In the genomic region with DNA sequence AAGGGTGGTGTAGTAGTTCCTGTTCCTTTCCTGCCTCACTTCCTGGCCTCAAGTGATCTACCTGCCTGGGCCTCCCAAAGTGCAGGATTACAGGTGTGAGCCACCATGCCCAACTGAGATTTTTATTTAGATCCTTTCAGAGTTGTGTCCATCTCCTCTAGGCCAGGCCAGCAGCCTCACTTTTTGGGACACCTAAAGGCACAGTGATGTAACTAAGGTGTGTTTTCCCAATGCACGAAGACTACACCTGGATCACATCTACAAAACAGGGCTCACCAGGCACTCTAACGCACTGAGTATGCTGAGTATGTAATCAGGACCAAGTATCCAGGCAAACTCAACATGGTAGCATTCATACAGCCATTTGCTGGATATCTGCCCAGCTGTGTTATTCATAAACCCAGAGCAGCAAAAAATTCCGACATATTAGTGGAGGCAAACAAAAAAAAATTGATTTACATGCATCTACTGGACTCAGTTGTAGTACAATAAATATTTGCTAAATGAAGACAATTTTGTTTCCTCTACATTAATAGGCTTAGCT, we compare ENCODE assay signal across 8 cellular contexts. TPM values are rescaled to one million over a fixed set of nuclear protein-coding genes. Genes with fewer than 3 reads are reported as not detected.
DNase-seq lines count a peak whose midpoint lies in the region; ATAC-seq and TF ChIP-seq lines count a peak whose summit lies in the region.

No MANE protein-coding gene starts in this region.

- H3K4me1 Mint-ChIP-seq in T-helper 17 cell = peaks cover 57% of the 10 kb centered on the region

- H3K9ac ChIP-seq in GM23248 = peak overlapping the region; percentile 84
- H3K9ac ChIP-seq in smooth muscle cell (ENCODE audit: low read depth) = no peak overlapping the region

- no peaks in the 10 kb centered on the region for H3K9me2 ChIP-seq in GM23248 (ENCODE audit: insufficient read depth)

- H3K4me3 ChIP-seq in GM23248 (peak overlapping the region; percentile 66; the same call in 1 of the 2 replicates), fibroblast of the aortic adventitia (ENCODE audit: low read depth, low read length) (no peak overlapping the region), smooth muscle cell (no peak overlapping the region)

- H3K9me3 ChIP-seq in GM23248 (ENCODE audit: low read depth) (no peaks in the 10 kb centered on the region), T-helper 17 cell (ENCODE audit: control insufficient read depth, low read length, poor library complexity, severe bottlenecking) (no peaks in the 10 kb centered on the region), smooth muscle cell (replicated peaks; ENCODE audit: low read depth) (no peaks in the 10 kb centered on the region)

- TF ChIP-seq CTCF in fibroblast of the aortic adventitia (IDR thresholded peaks at IDR 0.05; ENCODE audit: insufficient read depth, low read length) (no peak), smooth muscle cell (IDR thresholded peaks at IDR 0.05; ENCODE audit: borderline replicate concordance, insufficient read depth, poor library complexity, severe bottlenecking) (no peak)

- H2AFZ ChIP-seq in GM23248 = no peak overlapping the region
- H2AFZ ChIP-seq in smooth muscle cell (ENCODE audit: low read depth) = no peak overlapping the region

- H3F3A ChIP-seq in GM23248 (ENCODE audit: insufficient read depth) = peaks cover 63% of the 10 kb centered on the region
- H3F3A ChIP-seq in smooth muscle cell (ENCODE audit: low read depth) = peaks cover 4% of the 10 kb centered on the region

- peak; percentile 89 for DNase-seq in GM23248
- no peak for DNase-seq in T-helper 17 cell
- peak; percentile 82 for DNase-seq in fibroblast of the aortic adventitia (ENCODE audit: low read depth)
- no peak for DNase-seq in smooth muscle cell (lab: John Stamatoyannopoulos, UW; ENCODE audit: unreplicated experiment)
- DNase-seq in GOT3 (lab: John Stamatoyannopoulos, UW) = no peak
- DNase-seq in HuH-7 (ENCODE audit: low spot score) = no peak
- no peak for DNase-seq in cerebellum (ENCODE audit: low spot score)

- H3K27ac Mint-ChIP-seq in T-helper 17 cell = peak overlapping the region; percentile 99

- H3K27me3 ChIP-seq in GM23248 (replicated peaks; ENCODE audit: insufficient read depth) = no peaks in the 10 kb centered on the region
- no peaks in the 10 kb centered on the region for H3K27me3 ChIP-seq in smooth muscle cell (ENCODE audit: low read depth)

- in situ Hi-C loops in GM23248 (cut with MboI) = no loop called here

- peak overlapping the region; percentile 93 for H3K4me3 Mint-ChIP-seq in T-helper 17 cell

- H3K27me3 Mint-ChIP-seq in T-helper 17 cell = no peaks in the 10 kb centered on the region

- H3K27ac ChIP-seq in GM23248 (peak overlapping the region; percentile 97), smooth muscle cell (ENCODE audit: low read depth) (peak overlapping the region; percentile 93)

- H3K4me2 ChIP-seq in GM23248 (ENCODE audit: unreplicated experiment) (peak overlapping the region; percentile 88), smooth muscle cell (no peak overlapping the region)

- WGBS in GM23248 (ENCODE audit: low coverage in 1 of 2, low lambda C conversion rate in 2 of 2, missing lambda C conversion rate in 2 of 2), 2 experiments = 62 to 63% methylated on average over 3 of the region's 3 CpGs
- WGBS in smooth muscle cell (ENCODE audit: low lambda C conversion rate) = 96% methylated on average over 3 of the region's 3 CpGs

- peaks cover 4% of the 10 kb centered on the region for H3K36me3 Mint-ChIP-seq in T-helper 17 cell (ENCODE audit: low read depth)

- no peaks in the 10 kb centered on the region for H4K20me1 ChIP-seq in GM23248 (ENCODE audit: insufficient read depth)
- peaks cover 30% of the 10 kb centered on the region for H4K20me1 ChIP-seq in smooth muscle cell (ENCODE audit: low read depth)

- H3K79me2 ChIP-seq in GM23248 (ENCODE audit: insufficient read depth) (peaks cover 97% of the 10 kb centered on the region), smooth muscle cell (ENCODE audit: low read depth) (peaks cover 46% of the 10 kb centered on the region)

- H3K4me1 ChIP-seq in GM23248 (ENCODE audit: insufficient read depth) (peaks cover 64% of the 10 kb centered on the region), smooth muscle cell (ENCODE audit: low read depth) (peaks cover 16% of the 10 kb centered on the region)

- H3K36me3 ChIP-seq in GM23248 (ENCODE audit: low read depth) (no peaks in the 10 kb centered on the region), smooth muscle cell (ENCODE audit: low read depth) (no peaks in the 10 kb centered on the region)

- peak; percentile 12 for ATAC-seq in T-helper 17 cell
- ATAC-seq in GM19023 (IDR thresholded peaks at IDR 0.05; ENCODE audit: unreplicated experiment) = no peak

RNA-seq across cellular contexts. Expression of a gene that starts 33.8 kb away (rescaled TPM):
- total RNA-seq in GM23248 (2014; rRNA removed; shearing (Covaris generic)) = 29.2 and 33.9 TPM in 2 replicates
- 19.5 and 19.8 TPM in 2 replicates for polyA plus RNA-seq in GM23248 (2016; fragmentation: Nextera tagmentation; extraction: Ambion mirVana)
- total RNA-seq in T-helper 17 cell = 10 to 100 TPM; 75.8 to 84.8 TPM
- 18.2 and 43.7 TPM in 2 replicates for total RNA-seq in fibroblast of the aortic adventitia (ENCODE audit: low replicate concordance)
- 17.9 and 20.0 TPM in 2 replicates for total RNA-seq in smooth muscle cell
- polyA plus RNA-seq in smooth muscle cell = 12.4 and 15.4 TPM in 2 replicates
- 49.3 TPM for total RNA-seq in cerebellum

Comparison
In these comparisons a context has a peak if more than half of its experiments do, and no peak if none do; other contexts are left out.
1. DNase-seq: peak in GM23248 (single experiment) and fibroblast of the aortic adventitia (single experiment); none in T-helper 17 cell (0 of 3), smooth muscle cell (single experiment), GOT3 (single experiment), HuH-7 (single experiment) and cerebellum (single experiment).